24 cellular contexts compared by ENCODE assay signal in genomic region chr7:108815815-108816214, GRCh38.
"Had no signal": no experiment of that assay in that cellular context is flagged by ENCODE, and none has a peak within 500 bp of the region (broad histone marks: within the 10 kb centered on the region; RNA-seq: fewer than 3 reads in every experiment).

No MANE protein-coding gene starts in this region.

- H3K27me3 ChIP-seq: breast epithelium had no signal

- H3K4me3 Mint-ChIP-seq: activated CD4-positive, alpha-beta memory T cell treated with anti-CD3 and anti-CD28 coated beads, Interleukin-2, amount 10 ng/mL, durations not matched to agents 7 days and 5 days; activated CD4-positive, alpha-beta T cell treated with anti-CD3 and anti-CD28 coated beads for 36 hours; activated naive CD4-positive, alpha-beta T cell treated with anti-CD3 and anti-CD28 coated beads, Interleukin-2, amount 10 ng/mL, durations not matched to agents 7 days and 5 days; activated naive CD8-positive, alpha-beta T cell treated with anti-CD3 and anti-CD28 coated beads for 36 hours; activated T-helper 17 cell treated with anti-CD3 and anti-CD28 coated beads, Interleukin-2, amount 50 U/mL, for 72 hours; T-helper 2 cell treated with Interferon-gamma antibody and Interleukin-4, amounts not matched to agents 5 μg/mL and 100 μg/mL, for 36 hours had no signal

- H3K9me3 Mint-ChIP-seq: activated naive CD4-positive, alpha-beta T cell treated with anti-CD3 and anti-CD28 coated beads, Interleukin-2, amount 10 ng/mL, durations not matched to agents 7 days and 5 days; activated naive CD8-positive, alpha-beta T cell treated with anti-CD3 and anti-CD28 coated beads for 36 hours; activated T-helper 17 cell treated with anti-CD3 and anti-CD28 coated beads, Interleukin-2, amount 50 U/mL, for 72 hours; T-helper 2 cell treated with Interferon-gamma antibody and Interleukin-4, amounts not matched to agents 5 μg/mL and 100 μg/mL, for 36 hours had no signal

- H3K4me1 Mint-ChIP-seq: activated CD4-positive, alpha-beta memory T cell treated with anti-CD3 and anti-CD28 coated beads, Interleukin-2, amount 10 ng/mL, durations not matched to agents 7 days and 5 days; activated CD4-positive, alpha-beta T cell treated with anti-CD3 and anti-CD28 coated beads for 36 hours; activated naive CD4-positive, alpha-beta T cell treated with anti-CD3 and anti-CD28 coated beads, Interleukin-2, amount 10 ng/mL, durations not matched to agents 7 days and 5 days; activated naive CD8-positive, alpha-beta T cell treated with anti-CD3 and anti-CD28 coated beads for 36 hours; activated T-helper 17 cell treated with anti-CD3 and anti-CD28 coated beads, Interleukin-2, amount 50 U/mL, for 72 hours had no signal

- H3K27ac Mint-ChIP-seq: activated CD4-positive, alpha-beta memory T cell treated with anti-CD3 and anti-CD28 coated beads, Interleukin-2, amount 10 ng/mL, durations not matched to agents 7 days and 5 days; activated CD4-positive, alpha-beta T cell treated with anti-CD3 and anti-CD28 coated beads for 36 hours; activated naive CD4-positive, alpha-beta T cell treated with anti-CD3 and anti-CD28 coated beads, Interleukin-2, amount 10 ng/mL, durations not matched to agents 7 days and 5 days; activated naive CD8-positive, alpha-beta T cell treated with anti-CD3 and anti-CD28 coated beads for 36 hours; activated T-helper 17 cell treated with anti-CD3 and anti-CD28 coated beads, Interleukin-2, amount 50 U/mL, for 72 hours; T-helper 2 cell treated with Interferon-gamma antibody and Interleukin-4, amounts not matched to agents 5 μg/mL and 100 μg/mL, for 36 hours had no signal

- H3K27ac ChIP-seq: breast epithelium, SK-N-MC had no signal

- H3K4me1 ChIP-seq: breast epithelium had no signal

- H3K4me3 ChIP-seq: breast epithelium, K562, SK-N-MC had no signal

- H3K36me3 Mint-ChIP-seq: activated naive CD4-positive, alpha-beta T cell treated with anti-CD3 and anti-CD28 coated beads, Interleukin-2, amount 10 ng/mL, durations not matched to agents 7 days and 5 days; activated naive CD8-positive, alpha-beta T cell treated with anti-CD3 and anti-CD28 coated beads for 36 hours had no signal

- H3K9me3 ChIP-seq: breast epithelium had no signal

- H3K27me3 Mint-ChIP-seq: activated CD4-positive, alpha-beta memory T cell treated with anti-CD3 and anti-CD28 coated beads, Interleukin-2, amount 10 ng/mL, durations not matched to agents 7 days and 5 days; activated CD4-positive, alpha-beta T cell treated with anti-CD3 and anti-CD28 coated beads for 36 hours; activated naive CD4-positive, alpha-beta T cell treated with anti-CD3 and anti-CD28 coated beads, Interleukin-2, amount 10 ng/mL, durations not matched to agents 7 days and 5 days; activated naive CD8-positive, alpha-beta T cell treated with anti-CD3 and anti-CD28 coated beads for 36 hours; activated T-helper 17 cell treated with anti-CD3 and anti-CD28 coated beads, Interleukin-2, amount 50 U/mL, for 72 hours had no signal

- H3K36me3 ChIP-seq: breast epithelium had no signal

- DNase-seq: activated CD4-positive, alpha-beta memory T cell treated with anti-CD3 and anti-CD28 coated beads, Interleukin-2, amount 10 ng/mL, durations not matched to agents 7 days and 5 days; activated CD4-positive, alpha-beta T cell treated with anti-CD3 and anti-CD28 coated beads for 36 hours; activated CD4-positive, alpha-beta T cell treated with anti-CD3 and anti-CD28 coated beads, Interleukin-2, amount 50 U/mL, for 1 hour; activated gamma-delta T cell; activated naive CD4-positive, alpha-beta T cell treated with anti-CD3 and anti-CD28 coated beads, Interleukin-2, amount 10 ng/mL, durations not matched to agents 7 days and 5 days; activated naive CD8-positive, alpha-beta T cell treated with anti-CD3 and anti-CD28 coated beads for 36 hours; activated T-cell treated with anti-CD3 and anti-CD28 coated beads for 4 hours; activated T-cell treated with anti-CD3 and anti-CD28 coated beads, Interleukin-2, amount 50 U/mL, for 48 hours; caudate nucleus; Kasumi-1; NCI-H1048; NCI-H146; NCI-H187 treated with DMSO at 0.1 percent for 48 hours; NCI-H2081 treated with DMSO at 0.1 percent for 48 hours; NCI-H446; NCI-H524; NCI-H748 treated with DMSO at 0.1 percent for 48 hours; SIG-M5; SW 1271 had no signal
